22 cellular contexts compared by ENCODE assay signal in genomic region chr1:93394514-93394913, GRCh38.
"Had no signal": no experiment of that assay in that cellular context is flagged by ENCODE, and none has a peak within 500 bp of the region (broad histone marks: within the 10 kb centered on the region; RNA-seq: fewer than 3 reads in every experiment).

No MANE protein-coding gene starts in this region.

- FAIRE-seq: astrocyte, endothelial cell of umbilical vein, urothelium cell line had no signal

- DNase-seq: activated CD4-positive, alpha-beta T cell treated with anti-CD3 and anti-CD28 coated beads, Interleukin-2, amount 10 ng/mL, durations not matched to agents 7 days and 5 days; activated CD8-positive, alpha-beta T cell treated with anti-CD3 and anti-CD28 coated beads, Interleukin-2, amount 10 ng/mL, durations not matched to agents 7 days and 5 days; activated effector memory CD4-positive, alpha-beta T cell treated with Interleukin-2 at 50 U/mL for 16 hours; activated naive CD4-positive, alpha-beta T cell treated with anti-CD3 and anti-CD28 coated beads, Interleukin-2, amount 50 U/mL, for 16 hours; activated T-cell treated with anti-CD3 and anti-CD28 coated beads, Interleukin-2, amount 50 U/mL, for 48 hours; effector memory CD4-positive, alpha-beta T cell; esophagus squamous epithelium; heart right ventricle; kidney glomerular epithelial cell; left ventricle myocardium superior; nephron progenitor cell; nucleus accumbens; sigmoid colon; stimulated activated naive B cell treated with anti-CD40 and anti-IgM and Interleukin-4, amounts not matched to agents 10 μg/mL and 1 μg/mL and 100 μg/mL, for 72 hours; substantia nigra; T-helper 1 cell; tibial artery had no signal

- H3K4me3 ChIP-seq: breast epithelium, esophagus squamous epithelium, gastroesophageal sphincter, heart right ventricle, sigmoid colon, tibial artery had no signal
